Comparison of ENCODE assay signal across 24 cellular contexts in genomic region chr20:22743426-22743825, GRCh38.
DNase-seq lines count a peak whose midpoint lies in the region; ATAC-seq, FAIRE-seq and TF ChIP-seq lines count a peak whose summit lies in the region.
"Had no signal": no experiment of that assay in that cellular context is flagged by ENCODE, and none has a peak within 500 bp of the region (broad histone marks: within the 10 kb centered on the region; RNA-seq: fewer than 3 reads in every experiment).

No MANE protein-coding gene starts in this region.

- H3K36me3 ChIP-seq in bronchial epithelial cell (ENCODE audit: control insufficient read depth, insufficient read depth, low read length): no peaks in the 10 kb centered on the region
- H3K36me3 ChIP-seq in trophoblast cell (ENCODE audit: control insufficient read depth in 1 of 2, insufficient read depth in 2 of 2, low read length in 2 of 2): no peaks in the 10 kb centered on the region
- H3K36me3 ChIP-seq: BE2C, MG63 had no signal

- H2AK5ac ChIP-seq in trophoblast cell (ENCODE audit: low read length): no peak overlapping the region

- no peak overlapping the region for H3K27ac Mint-ChIP-seq in type B pancreatic cell
- H3K27ac Mint-ChIP-seq: H9 had no signal

- no peaks in the 10 kb centered on the region for H3K36me3 Mint-ChIP-seq in type B pancreatic cell

- H3K9me3 ChIP-seq in trophoblast cell (ENCODE audit: insufficient read depth, low read depth, low read length): peaks cover 2% of the 10 kb centered on the region
- H3K9me3 ChIP-seq: BE2C, MG63 had no signal

- ATAC-seq in esophagus mucosa: peak; percentile 97
- ATAC-seq: PC-3 had no signal

- no peak overlapping the region for H4K12ac ChIP-seq in trophoblast cell (ENCODE audit: low read depth, low read length)

- no peak overlapping the region for H2AFZ ChIP-seq in trophoblast cell (ENCODE audit: insufficient read depth, low read length, poor library complexity)
- H2AFZ ChIP-seq: GM23248 had no signal

- H3K4me1 Mint-ChIP-seq in type B pancreatic cell (ENCODE audit: unreplicated experiment): no peaks in the 10 kb centered on the region
- H3K4me1 Mint-ChIP-seq: H9 had no signal

- H2BK12ac ChIP-seq in trophoblast cell (ENCODE audit: low read length): no peak overlapping the region

- H3K9ac ChIP-seq in trophoblast cell (ENCODE audit: low read length): peak overlapping the region; percentile 82
- H3K9ac ChIP-seq: GM23248 had no signal

- no peak overlapping the region for H4K91ac ChIP-seq in trophoblast cell (ENCODE audit: low read depth, low read length)

- H3K9me3 Mint-ChIP-seq in type B pancreatic cell: no peaks in the 10 kb centered on the region

- TF ChIP-seq CTCF in bronchial epithelial cell (IDR thresholded peaks at IDR 0.05; ENCODE audit: insufficient read depth, low read length, severe bottlenecking) (no peak), type B pancreatic cell (conservative IDR thresholded peaks at IDR 0.05) (no peak)

- DNase-seq in HPDE6-E6E7 (ENCODE audit: extremely low spot score) (peak; percentile 76), bronchial epithelial cell (ENCODE audit: low read depth) (peak; percentile 94), trophoblast cell (peak in 1 of 2 donors; percentile 43), NCI-H345 treated with DMSO at 0.1 percent for 48 hours (lab: John Stamatoyannopoulos, UW; ENCODE audit: unreplicated experiment) (no peak), type B pancreatic cell (ENCODE audit: extremely low spot score, unreplicated experiment) (no peak), pons (ENCODE audit: low spot score) (no peak)
- DNase-seq: ACHN; BE2C; DMS53; GM23248; H9; KBM-7; MG63; NCI-H1105 treated with DMSO at 0.1 percent for 48 hours; NCI-H146; NCI-H2029; NCI-H446 treated with DMSO at 0.1 percent for 48 hours; NCI-H526; NCI-H82; NK-92 treated with Interleukin-12 subunit alpha and Interleukin-12 subunit beta, amount 100 ng/mL, for 24 hours; PC-3; SHP77 had no signal

- H3K23ac ChIP-seq in trophoblast cell (ENCODE audit: low read length): no peak overlapping the region

- H3K79me2 ChIP-seq in trophoblast cell (ENCODE audit: control insufficient read depth, insufficient read depth, low read length, poor library complexity): no peaks in the 10 kb centered on the region

- no peak overlapping the region for H3K18ac ChIP-seq in trophoblast cell (ENCODE audit: low read length)

- peaks cover 4% of the 10 kb centered on the region for H3K27me3 Mint-ChIP-seq in type B pancreatic cell

- H3K14ac ChIP-seq in trophoblast cell (ENCODE audit: low read length): no peak overlapping the region

- H2BK120ac ChIP-seq in trophoblast cell (ENCODE audit: insufficient read depth, low read length, poor library complexity): no peak overlapping the region

- H3K4me2 ChIP-seq in trophoblast cell (ENCODE audit: low read length): no peak overlapping the region

- H3K4me1 ChIP-seq in trophoblast cell (ENCODE audit: control insufficient read depth in 1 of 2, insufficient read depth in 2 of 2, low read length in 2 of 2): no peaks in the 10 kb centered on the region
- H3K4me1 ChIP-seq: BE2C had no signal

- H3K27ac ChIP-seq in trophoblast cell (ENCODE audit: low read depth, low read length): no peak overlapping the region
- H3K27ac ChIP-seq: GM23248 had no signal

- H4K8ac ChIP-seq in trophoblast cell (ENCODE audit: low read depth, low read length): no peak overlapping the region

- peak; percentile 47 for FAIRE-seq in bronchial epithelial cell (lab: Jason Lieb, UNC)
- FAIRE-seq: G401.6 had no signal

- no peak overlapping the region for H2BK5ac ChIP-seq in trophoblast cell (ENCODE audit: low read depth, low read length, poor library complexity)

- no peak overlapping the region for H3K4me3 Mint-ChIP-seq in type B pancreatic cell
- H3K4me3 Mint-ChIP-seq: H9 had no signal

- H3K4me3 ChIP-seq in bronchial epithelial cell (ENCODE audit: low read depth, low read length): no peak overlapping the region
- H3K4me3 ChIP-seq in trophoblast cell (ENCODE audit: low read depth, low read length): no peak overlapping the region
- H3K4me3 ChIP-seq: GM23248, MG63 had no signal

- no peaks in the 10 kb centered on the region for H3K27me3 ChIP-seq in bronchial epithelial cell (ENCODE audit: control insufficient read depth, insufficient read depth, low read length)
- H3K27me3 ChIP-seq in trophoblast cell (ENCODE audit: insufficient read depth, low read length): no peaks in the 10 kb centered on the region
- H3K27me3 ChIP-seq: BE2C, MG63 had no signal

- no peaks in the 10 kb centered on the region for H3K79me1 ChIP-seq in trophoblast cell (ENCODE audit: low read length)

- WGBS in trophoblast cell (ENCODE audit: extremely low coverage, insufficient coverage, insufficient read length): no CpG with 5 or more reads among the region's 1 CpG

- no peak overlapping the region for H3K4ac ChIP-seq in trophoblast cell (ENCODE audit: low read depth, low read length)

Comparison
In these comparisons a context has a peak if more than half of its experiments do, and no peak if none do; other contexts are left out.
1. DNase-seq: peak in HPDE6-E6E7 (single experiment) and bronchial epithelial cell (single experiment); none in NCI-H345 treated with DMSO at 0.1 percent for 48 hours (single experiment), type B pancreatic cell (single experiment) and pons (single experiment).